19 cellular contexts compared by ENCODE assay signal in the genomic region with DNA sequence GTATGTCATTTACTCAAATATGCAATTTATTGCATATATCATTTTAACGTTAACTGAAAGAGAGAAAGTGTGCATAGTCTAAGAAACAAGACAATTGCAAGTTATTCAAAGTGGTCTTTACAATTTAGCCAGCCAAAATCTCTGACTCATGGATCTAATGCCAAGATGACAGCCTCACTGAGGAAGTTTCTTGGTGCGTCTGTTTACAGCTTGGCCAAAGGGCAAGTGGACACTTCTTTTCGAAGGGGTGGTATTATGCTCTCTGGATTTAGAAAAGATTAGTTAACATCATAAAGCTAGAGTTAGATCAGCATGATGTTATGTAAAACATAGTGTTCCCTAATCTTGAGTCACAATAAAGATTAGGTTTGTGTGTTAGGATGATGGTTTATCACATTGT. TPM values are rescaled to one million over a fixed set of nuclear protein-coding genes. Genes with fewer than 3 reads are reported as not detected.
DNase-seq lines count a peak whose midpoint lies in the region; ATAC-seq, FAIRE-seq and TF ChIP-seq lines count a peak whose summit lies in the region.
"Had no signal": no experiment of that assay in that cellular context is flagged by ENCODE, and none has a peak within 500 bp of the region (broad histone marks: within the 10 kb centered on the region; RNA-seq: fewer than 3 reads in every experiment).

No MANE protein-coding gene starts in this region.

- POLR2A ChIA-PET in Caco-2 (lab: Charles Lee): no interaction called here

- no peak overlapping the region for H3K4me3 ChIP-seq in breast epithelium
- H3K4me3 ChIP-seq in gastrocnemius medialis: no peak overlapping the region
- no peak overlapping the region for H3K4me3 ChIP-seq in Caco-2 (ENCODE audit: low read depth, low read length)
- H3K4me3 ChIP-seq: A549 had no signal

- H3K27me3 ChIP-seq in breast epithelium (no peaks in the 10 kb centered on the region), gastrocnemius medialis (no peaks in the 10 kb centered on the region), Caco-2 (replicated peaks; ENCODE audit: control insufficient read depth, insufficient read depth, low read length) (no peaks in the 10 kb centered on the region)

- no TSS peak for BruUV-seq in Caco-2 (replicated peaks; lab: Mats Ljungman, UMichigan)

- ATAC-seq in stimulated activated memory B cell treated with anti-CD40 and anti-IgM and Interleukin-4, amounts not matched to agents 10 μg/mL and 1 μg/mL and 100 μg/mL, for 72 hours: no peak
- ATAC-seq in gastrocnemius medialis: no peak
- ATAC-seq: A549 had no signal

- TF ChIP-seq POLR2A in breast epithelium (IDR thresholded peaks at IDR 0.05): no peak
- TF ChIP-seq POLR2A in gastrocnemius medialis (IDR thresholded peaks at IDR 0.05): no peak

- peaks cover 4% of the 10 kb centered on the region for H3K9me3 Mint-ChIP-seq in stimulated activated memory B cell treated with anti-CD40 and anti-IgM and Interleukin-4, amounts not matched to agents 10 μg/mL and 1 μg/mL and 100 μg/mL, for 72 hours
- peaks cover 8% of the 10 kb centered on the region for H3K9me3 Mint-ChIP-seq in Caco-2 (ENCODE audit: unreplicated experiment)

- FAIRE-seq in D721Med (lab: Jason Lieb, UNC): peak; percentile 77

- H3K4me1 Mint-ChIP-seq in stimulated activated memory B cell treated with anti-CD40 and anti-IgM and Interleukin-4, amounts not matched to agents 10 μg/mL and 1 μg/mL and 100 μg/mL, for 72 hours: peaks cover 61% of the 10 kb centered on the region
- no peaks in the 10 kb centered on the region for H3K4me1 Mint-ChIP-seq in Caco-2 (ENCODE audit: low read depth, unreplicated experiment)

- H3K9me3 ChIP-seq in breast epithelium (no peaks in the 10 kb centered on the region), gastrocnemius medialis (no peaks in the 10 kb centered on the region), Caco-2 (no peaks in the 10 kb centered on the region)
- H3K9me3 ChIP-seq: A549 had no signal

- in situ Hi-C loops in gastrocnemius medialis (cut with MboI; ENCODE audit: low sequenced_read_pairs in 4 of 4): loop anchor here in 1 of 4 donors (10.0 kb wide), 2 partner anchors 67 to 157 kb away; a partner anchor contains a TSS

- intact Hi-C loops in breast epithelium (cut with DNase I; ENCODE audit: low total_unique reads) (no loop called here), gastrocnemius medialis (cut with DNase I; ENCODE audit: low total_unique reads) (no loop called here), Caco-2 (cut with micrococcal nuclease; ENCODE audit: unreplicated experiment) (no loop called here)

- DNase-seq in D721Med (ENCODE audit: insufficient read length, low spot score) (no peak), breast epithelium (ENCODE audit: low spot score in 2 of 2) (no peak), iris pigment epithelial cell (ENCODE audit: low read depth) (peak; percentile 46), gastrocnemius medialis (no peak), DMS153 treated with DMSO at 0.1 percent for 48 hours (lab: John Stamatoyannopoulos, UW; ENCODE audit: unreplicated experiment) (no peak), Caco-2 (no peak)
- no peak for DNase-seq in stimulated activated CD4-positive, alpha-beta T cell treated with anti-CD3 and anti-CD28 coated beads, Interleukin-15, amount 100 ng/mL, for 24 hours
- DNase-seq: C1 segment of cervical spinal cord, COR-L47, DMS53, H7, NCI-H1105 treated with DMSO at 0.1 percent for 48 hours, NCI-H187, NCI-H226, NCI-H524 treated with DMSO at 0.1 percent for 48 hours, SHP77 treated with DMSO at 0.1 percent for 48 hours had no signal

- peak overlapping the region; percentile 86 for H3K27ac Mint-ChIP-seq in stimulated activated memory B cell treated with anti-CD40 and anti-IgM and Interleukin-4, amounts not matched to agents 10 μg/mL and 1 μg/mL and 100 μg/mL, for 72 hours
- no peak overlapping the region for H3K27ac Mint-ChIP-seq in Caco-2 (ENCODE audit: unreplicated experiment)

- no peaks in the 10 kb centered on the region for H3K27me3 Mint-ChIP-seq in stimulated activated memory B cell treated with anti-CD40 and anti-IgM and Interleukin-4, amounts not matched to agents 10 μg/mL and 1 μg/mL and 100 μg/mL, for 72 hours
- no peaks in the 10 kb centered on the region for H3K27me3 Mint-ChIP-seq in Caco-2 (ENCODE audit: insufficient read depth, unreplicated experiment)

- H3K27ac ChIP-seq in breast epithelium (peak overlapping the region; percentile 29 to 72), gastrocnemius medialis (no peak overlapping the region)
- H3K27ac ChIP-seq: A549, KMS-11 had no signal

- CTCF ChIA-PET in Caco-2 (lab: Charles Lee): no interaction called here

- H3K36me3 Mint-ChIP-seq in stimulated activated memory B cell treated with anti-CD40 and anti-IgM and Interleukin-4, amounts not matched to agents 10 μg/mL and 1 μg/mL and 100 μg/mL, for 72 hours: peaks cover 11% of the 10 kb centered on the region
- H3K36me3 Mint-ChIP-seq in Caco-2 (ENCODE audit: insufficient read depth, unreplicated experiment): no peaks in the 10 kb centered on the region

- H3K4me3 Mint-ChIP-seq in stimulated activated memory B cell treated with anti-CD40 and anti-IgM and Interleukin-4, amounts not matched to agents 10 μg/mL and 1 μg/mL and 100 μg/mL, for 72 hours: no peak overlapping the region
- no peak overlapping the region for H3K4me3 Mint-ChIP-seq in Caco-2 (ENCODE audit: unreplicated experiment)

- TF ChIP-seq CTCF in D721Med (IDR thresholded peaks at IDR 0.05; ENCODE audit: insufficient read depth, missing control alignments) (no peak), breast epithelium (IDR thresholded peaks at IDR 0.05) (no peak), gastrocnemius medialis (IDR thresholded peaks at IDR 0.05 in 4 of 5, conservative IDR thresholded peaks at IDR 0.05 in 1 of 5) (no peak), Caco-2 (IDR thresholded peaks at IDR 0.05; ENCODE audit: insufficient read depth in 1 of 2, low read depth in 1 of 2, low read length in 1 of 2, severe bottlenecking in 1 of 2, unreplicated experiment in 1 of 2) (no peak)

- H3K4me1 ChIP-seq in breast epithelium (no peaks in the 10 kb centered on the region), gastrocnemius medialis (no peaks in the 10 kb centered on the region), Caco-2 (no peaks in the 10 kb centered on the region)

- no peaks in the 10 kb centered on the region for H3K36me3 ChIP-seq in breast epithelium
- no peaks in the 10 kb centered on the region for H3K36me3 ChIP-seq in gastrocnemius medialis
- no peaks in the 10 kb centered on the region for H3K36me3 ChIP-seq in Caco-2 (ENCODE audit: control insufficient read depth, insufficient read depth, low read length)

RNA-seq across cellular contexts. Expression of a gene that starts 51.4 kb away (rescaled TPM):
- total RNA-seq in breast epithelium (10 to 100 TPM; 17.1 to 32.2 (median 22.0) TPM), gastrocnemius medialis (1 to 10 TPM; 1.4 to 2.8 (median 2.3) TPM), Caco-2 (2022) (2.5 and 3.0 TPM in 2 replicates)

Comparison
In these comparisons a context has a peak if more than half of its experiments do, and no peak if none do; other contexts are left out.
1. H3K27ac ChIP-seq: peak in breast epithelium (2 of 2); none in gastrocnemius medialis (0 of 4).